21 cellular contexts compared by ENCODE assay signal in the genomic region with DNA sequence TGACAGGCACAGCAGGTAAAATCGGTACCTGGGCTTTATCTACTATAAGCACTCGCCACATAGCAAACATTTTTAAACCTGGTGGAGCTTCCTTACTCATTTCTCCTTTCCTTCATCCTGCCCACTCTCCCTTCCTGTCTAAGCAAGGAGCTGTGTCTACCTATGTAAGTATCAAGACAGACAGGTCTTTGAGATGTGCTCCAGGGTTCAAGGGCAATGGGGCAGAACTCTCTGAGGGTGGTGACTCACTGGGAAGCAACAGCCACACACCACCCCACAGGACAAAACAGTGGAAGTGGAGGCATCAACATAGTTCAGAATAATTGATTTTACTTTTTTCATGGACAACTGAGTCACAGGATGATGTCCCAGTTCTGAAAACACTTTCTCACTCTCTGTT.
DNase-seq lines count a peak whose midpoint lies in the region; ATAC-seq and TF ChIP-seq lines count a peak whose summit lies in the region.
"Had no signal": no experiment of that assay in that cellular context is flagged by ENCODE, and none has a peak within 500 bp of the region (broad histone marks: within the 10 kb centered on the region; RNA-seq: fewer than 3 reads in every experiment).

No MANE protein-coding gene starts in this region.

- no peaks in the 10 kb centered on the region for H3K79me1 ChIP-seq in neuronal stem cell (ENCODE audit: low read depth, low read length)

- H3K23ac ChIP-seq in neuronal stem cell (ENCODE audit: low read depth, low read length, poor library complexity): no peak overlapping the region

- H2AFZ ChIP-seq in ACC112 (ENCODE audit: low read length, unreplicated experiment) (no peak overlapping the region), neuronal stem cell (ENCODE audit: low read length) (peak overlapping the region; percentile 19)

- H4K91ac ChIP-seq in neuronal stem cell (ENCODE audit: low read depth, low read length, poor library complexity): no peak overlapping the region

- H3K4me2 ChIP-seq in neuronal stem cell (ENCODE audit: insufficient read depth, low read length, poor library complexity, severe bottlenecking): no peak overlapping the region

- no peak overlapping the region for H2AK5ac ChIP-seq in neuronal stem cell (ENCODE audit: low read depth, low read length)

- no peak overlapping the region for H2BK120ac ChIP-seq in neuronal stem cell (ENCODE audit: low read depth, low read length)

- no peak overlapping the region for H3K18ac ChIP-seq in neuronal stem cell (ENCODE audit: low read length)

- no peak overlapping the region for H2BK12ac ChIP-seq in neuronal stem cell (ENCODE audit: low read length)

- H4K8ac ChIP-seq in neuronal stem cell (ENCODE audit: low read depth, low read length): no peak overlapping the region

- TF ChIP-seq POLR2A in esophagus squamous epithelium (IDR thresholded peaks at IDR 0.05): no peak

- no peak overlapping the region for H2BK5ac ChIP-seq in neuronal stem cell (ENCODE audit: low read length)

- no peak overlapping the region for H2BK15ac ChIP-seq in neuronal stem cell (ENCODE audit: low read length)

- H3K27ac ChIP-seq in ACC112 (ENCODE audit: low read depth, low read length) (peak overlapping the region; percentile 72), SJCRH30 (peak overlapping the region; percentile 76), esophagus squamous epithelium (peak overlapping the region in 3 of 4 donors; percentile 23 to 68 (median 37)), neuronal stem cell (replicated peaks; ENCODE audit: low read length) (no peak overlapping the region)

- H3K79me2 ChIP-seq in ACC112 (ENCODE audit: control insufficient read depth, insufficient read depth, low read length, unreplicated experiment): no peaks in the 10 kb centered on the region

- no peak overlapping the region for H3K4ac ChIP-seq in neuronal stem cell (ENCODE audit: low read length)

- H3K9me3 ChIP-seq in SJCRH30 (replicated peaks) (no peaks in the 10 kb centered on the region; the same call in 1 of the 2 replicates), esophagus squamous epithelium (no peaks in the 10 kb centered on the region), neuronal stem cell (replicated peaks in 1 of 2; ENCODE audit: control insufficient read depth in 2 of 2, insufficient read depth in 1 of 2, low read depth in 1 of 2, low read length in 2 of 2) (peaks cover 0 to 4% of the 10 kb centered on the region in 2 donors), BE2C (no peaks in the 10 kb centered on the region; the same call in 1 of the 2 replicates)

- no peaks in the 10 kb centered on the region for H3K27me3 ChIP-seq in ACC112 (ENCODE audit: insufficient read depth, low read length)
- H3K27me3 ChIP-seq in SJCRH30: no peaks in the 10 kb centered on the region
- H3K27me3 ChIP-seq in esophagus squamous epithelium: no peaks in the 10 kb centered on the region
- no peaks in the 10 kb centered on the region for H3K27me3 ChIP-seq in neuronal stem cell (ENCODE audit: control insufficient read depth in 3 of 3, insufficient read depth in 3 of 3, low read depth in 1 of 3, low read length in 3 of 3)
- H3K27me3 ChIP-seq in BE2C: no peaks in the 10 kb centered on the region

- TF ChIP-seq CTCF in esophagus squamous epithelium (IDR thresholded peaks at IDR 0.05) (no peak), BE2C (IDR thresholded peaks at IDR 0.05; ENCODE audit: low read depth, low read length) (no peak)

- no peak for ATAC-seq in GM21619 (IDR thresholded peaks at IDR 0.05; ENCODE audit: unreplicated experiment)
- ATAC-seq: HepG2, K562 had no signal

- H3K14ac ChIP-seq in neuronal stem cell (ENCODE audit: low read length): no peak overlapping the region

- intact Hi-C loops in esophagus squamous epithelium (cut with DNase I): no loop called here

- H3K9ac ChIP-seq in neuronal stem cell (ENCODE audit: low read depth, low read length, poor library complexity): no peak overlapping the region

- DNase-seq in SJCRH30 (no peak), esophagus squamous epithelium (lab: John Stamatoyannopoulos, UW) (no peak), neuronal stem cell (ENCODE audit: low spot score) (no peak), BE2C (no peak), cerebellum (ENCODE audit: low spot score) (no peak), Kasumi-1 (lab: John Stamatoyannopoulos, UW) (no peak)
- DNase-seq: DMS53; GF-D8; H7; NCI-H1092 treated with DMSO at 0.1 percent for 48 hours; NCI-H2029 treated with DMSO at 0.1 percent for 48 hours; NCI-H2171; NCI-H345; NCI-H524; NCI-H774; NK-92 treated with Interleukin-12 subunit alpha and Interleukin-12 subunit beta, amount 100 ng/mL, for 24 hours; SW 1271 had no signal

- H3K4me1 ChIP-seq in ACC112 (ENCODE audit: control insufficient read depth, insufficient read depth, low read length, unreplicated experiment) (peaks cover 22% of the 10 kb centered on the region), SJCRH30 (peaks cover 28% of the 10 kb centered on the region), esophagus squamous epithelium (peaks cover 0 to 31% (median 15%) of the 10 kb centered on the region in 3 donors), neuronal stem cell (ENCODE audit: control insufficient read depth in 2 of 2, insufficient read depth in 1 of 2, low read depth in 1 of 2, low read length in 2 of 2) (peaks cover 2 to 10% of the 10 kb centered on the region in 2 donors), BE2C (no peaks in the 10 kb centered on the region)

- no peaks in the 10 kb centered on the region for H3K36me3 ChIP-seq in ACC112 (ENCODE audit: insufficient read depth, low read length)
- no peaks in the 10 kb centered on the region for H3K36me3 ChIP-seq in SJCRH30
- H3K36me3 ChIP-seq in esophagus squamous epithelium: no peaks in the 10 kb centered on the region
- no peaks in the 10 kb centered on the region for H3K36me3 ChIP-seq in neuronal stem cell (replicated peaks in 1 of 2; ENCODE audit: control insufficient read depth in 2 of 2, insufficient read depth in 2 of 2, low read length in 2 of 2)
- no peaks in the 10 kb centered on the region for H3K36me3 ChIP-seq in BE2C

- WGBS in esophagus squamous epithelium, 2 donors: 56 to 62% methylated on average over 2 of the region's 2 CpGs
- no CpG with 5 or more reads among the region's 2 CpGs for WGBS in neuronal stem cell (ENCODE audit: extremely low coverage in 2 of 2, insufficient read length in 2 of 2, insufficient replicate concordance in 1 of 2), 2 donors

- no peak overlapping the region for H3K4me3 ChIP-seq in ACC112 (ENCODE audit: low read depth, low read length)
- H3K4me3 ChIP-seq in SJCRH30: no peak overlapping the region
- no peak overlapping the region for H3K4me3 ChIP-seq in esophagus squamous epithelium
- no peak overlapping the region for H3K4me3 ChIP-seq in neuronal stem cell (ENCODE audit: low read length in 2 of 2)
- no peak overlapping the region for H3K4me3 ChIP-seq in BE2C (ENCODE audit: low read depth, low read length)
- H3K4me3 ChIP-seq: K562 had no signal
